ENCODE assay signal across 26 cellular contexts in genomic region chr1:82114887-82115286, GRCh38.
"Had no signal": no experiment of that assay in that cellular context is flagged by ENCODE, and none has a peak within 500 bp of the region (broad histone marks: within the 10 kb centered on the region; RNA-seq: fewer than 3 reads in every experiment).

No MANE protein-coding gene starts in this region.

- H3K4me3 ChIP-seq: stomach, suprapubic skin, testis, thoracic aorta, thyroid gland, tibial artery, tibial nerve, transverse colon, upper lobe of left lung, upper lobe of right lung, vagina had no signal

- H3K27ac ChIP-seq: stomach, suprapubic skin, testis, thoracic aorta, thyroid gland, tibial artery, tibial nerve, transverse colon, upper lobe of left lung, upper lobe of right lung, vagina had no signal

- H3K36me3 ChIP-seq: stomach, suprapubic skin, thoracic aorta, thyroid gland, tibial artery, tibial nerve, transverse colon, upper lobe of left lung, upper lobe of right lung, vagina had no signal

- H3K9me3 ChIP-seq: stomach, suprapubic skin, testis, thoracic aorta, thyroid gland, tibial artery, tibial nerve, transverse colon, upper lobe of left lung, upper lobe of right lung, vagina had no signal

- ATAC-seq: stimulated activated effector memory CD8-positive, alpha-beta T cell treated with anti-CD3 and anti-CD28 coated beads, Interleukin-12 subunit alpha, Interleukin-12 subunit beta, amount 100 ng/mL, for 72 hours; stimulated activated memory B cell treated with anti-CD40 and anti-IgM and Interleukin-4, amounts not matched to agents 10 μg/mL and 1 μg/mL and 100 μg/mL, for 72 hours; stimulated activated naive B cell treated with anti-CD40 and anti-IgM and Interleukin-4, amounts not matched to agents 10 μg/mL and 1 μg/mL and 100 μg/mL, for 72 hours; stimulated activated naive CD8-positive, alpha-beta T cell treated with anti-CD3 and anti-CD28 coated beads, Interleukin-15, amount 100 ng/mL, for 72 hours; stimulated activated naive CD8-positive, alpha-beta T cell treated with anti-CD3 and anti-CD28 coated beads, Interleukin-15, Interleukin-2, amounts not matched to agents 100 U/mL and 50 U/mL, for 24 hours; upper lobe of right lung had no signal

- FAIRE-seq: urothelium cell line had no signal

- DNase-seq: stimulated activated CD4-positive, alpha-beta T cell treated with anti-CD3 and anti-CD28 coated beads, Interleukin-2, amount 100 ng/mL, for 48 hours; stimulated activated CD4-positive, alpha-beta T cell treated with anti-CD3 and anti-CD28 coated beads, Interleukin-4, amount 100 ng/mL, for 1 hour; stimulated activated CD4-positive, alpha-beta T cell treated with anti-CD3 and anti-CD28 coated beads, Interleukin-4, amount 100 ng/mL, for 24 hours; stimulated activated CD4-positive, alpha-beta T cell treated with anti-CD3 and anti-CD28 coated beads, Interleukin-4, amount 100 ng/mL, for 4 hours; stimulated activated CD8-positive, alpha-beta memory T cell treated with anti-CD3 and anti-CD28 coated beads, Interleukin-4, amount 100 ng/mL, for 48 hours; stimulated activated naive B cell treated with anti-CD40 and anti-IgM and Interleukin-4, amounts not matched to agents 10 μg/mL and 1 μg/mL and 100 μg/mL, for 72 hours; stimulated activated naive CD4-positive, alpha-beta T cell; stimulated activated naive CD4-positive, alpha-beta T cell treated with Interleukin-2 at 50 U/mL for 16 hours; stimulated activated naive CD8-positive, alpha-beta T cell treated with anti-CD3 and anti-CD28 coated beads, Interleukin-15, amount 100 ng/mL, for 72 hours; stimulated activated naive CD8-positive, alpha-beta T cell treated with anti-CD3 and anti-CD28 coated beads, Interleukin-15, Interleukin-2, amounts not matched to agents 100 U/mL and 50 U/mL, for 24 hours; stomach; substantia nigra; testis; thyroid gland; tibial artery; transverse colon; trophoblast cell; upper lobe of left lung; upper lobe of right lung had no signal

- H3K27me3 ChIP-seq: stomach, suprapubic skin, testis, thyroid gland, tibial artery, tibial nerve, transverse colon, upper lobe of left lung, upper lobe of right lung, vagina had no signal

- H3K4me1 ChIP-seq: suprapubic skin, testis, vagina had no signal
